20 cellular contexts compared by ENCODE assay signal in the genomic region with DNA sequence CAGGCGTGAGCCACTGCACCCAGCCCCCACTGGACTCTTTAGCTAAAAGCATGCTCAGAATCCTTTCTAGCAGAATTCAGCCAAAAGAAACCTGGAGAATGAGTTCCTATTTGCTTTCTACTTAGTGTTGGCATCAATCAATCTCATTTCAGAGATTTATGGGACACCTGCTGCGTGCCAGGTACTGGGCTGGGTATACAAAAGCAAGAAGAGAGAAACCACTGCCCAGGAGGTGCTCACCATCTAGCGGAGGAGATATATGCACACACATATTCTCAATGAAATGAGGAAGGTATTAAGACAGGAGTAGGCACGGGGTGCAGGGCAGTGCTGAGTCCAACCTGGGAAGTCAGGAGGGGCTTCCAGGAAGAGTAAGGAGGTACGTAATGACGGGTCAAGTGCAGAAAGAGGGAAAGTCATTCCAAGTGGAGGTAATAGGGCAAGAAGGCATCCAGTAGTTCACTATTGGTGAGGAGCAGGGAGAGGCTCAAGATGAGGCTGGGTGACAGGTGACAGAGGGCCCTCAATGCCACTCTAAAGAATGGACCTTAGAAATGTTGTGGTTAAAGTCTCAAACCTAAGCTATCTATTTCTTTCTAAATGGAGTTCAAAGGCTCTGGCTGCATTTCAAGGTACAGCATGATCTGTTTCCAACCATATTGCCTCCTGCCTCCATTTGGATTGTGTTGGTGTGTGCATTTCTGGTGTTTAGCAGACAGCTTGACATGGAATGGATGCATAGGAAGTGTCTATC. TPM values are rescaled to one million over a fixed set of nuclear protein-coding genes. Genes with fewer than 3 reads are reported as not detected.
DNase-seq lines count a peak whose midpoint lies in the region; ATAC-seq and TF ChIP-seq lines count a peak whose summit lies in the region.
"Had no signal": no experiment of that assay in that cellular context is flagged by ENCODE, and none has a peak within 500 bp of the region (broad histone marks: within the 10 kb centered on the region; RNA-seq: fewer than 3 reads in every experiment).

No MANE protein-coding gene starts in this region.

- H3K18ac ChIP-seq in IMR-90 (ENCODE audit: low read depth, low read length), result no peak overlapping the region; the same call in 1 of the 2 replicates

- CTCF ChIA-PET in IMR-90 (lab: Yijun Ruan, JAX), result no interaction called here
- CTCF ChIA-PET in RWPE1 (lab: Yijun Ruan, JAX), result interaction anchor here (1.3 kb wide), 1 partner anchor 10 kb away, joined by 3 read pairs; no protein-coding TSS in a partner anchor

- no peak overlapping the region for H4K8ac ChIP-seq in IMR-90 (ENCODE audit: low read depth in 2 of 2, low read length in 2 of 2)

- no peak overlapping the region for H3K56ac ChIP-seq in IMR-90 (ENCODE audit: extremely low read depth, insufficient read depth, low read length)

- H4K91ac ChIP-seq in IMR-90 (ENCODE audit: insufficient read depth, low read depth, low read length), result no peak overlapping the region; the same call in 1 of the 2 replicates

- peaks cover 5% of the 10 kb centered on the region; the same call in 1 of the 2 replicates for H3K27me3 ChIP-seq in IMR-90 (ENCODE audit: control insufficient read depth, insufficient read depth, low read length)

- peaks cover 0 to 8% of the 10 kb centered on the region in 2 experiments; a peak in 1 of 4 replicates for H3K79me1 ChIP-seq in IMR-90 (ENCODE audit: low read depth in 1 of 2, low read length in 2 of 2)

- no peak overlapping the region for H2BK120ac ChIP-seq in IMR-90 (ENCODE audit: low read depth, low read length)

- H4K20me1 ChIP-seq in IMR-90 (ENCODE audit: insufficient read depth, low read length), result peaks cover 23% of the 10 kb centered on the region

- no peaks in the 10 kb centered on the region for H3K9me3 ChIP-seq in IMR-90 (ENCODE audit: control insufficient read depth, insufficient read depth, low read length)
- no peaks in the 10 kb centered on the region for H3K9me3 ChIP-seq in mesodermal cell (ENCODE audit: control insufficient read depth, low read length)

- ATAC-seq in IMR-90 (ENCODE audit: low read depth) (no peak), HG03095 (IDR thresholded peaks at IDR 0.05; ENCODE audit: unreplicated experiment) (no peak), GM18511 (IDR thresholded peaks at IDR 0.05; ENCODE audit: unreplicated experiment) (no peak)
- ATAC-seq: activated CD8-positive, alpha-beta T cell treated with anti-CD3 and anti-CD28 coated beads, Interleukin-2, amount 10 ng/mL, durations not matched to agents 7 days and 5 days; activated naive CD4-positive, alpha-beta T cell treated with anti-CD3 and anti-CD28 coated beads, Interleukin-2, amount 50 U/mL, for 72 hours; activated T-cell treated with anti-CD3 and anti-CD28 coated beads, Interleukin-2, amount 50 U/mL, for 4 hours had no signal

- peaks cover 23% of the 10 kb centered on the region for H3K9me1 ChIP-seq in IMR-90 (ENCODE audit: insufficient read depth, low read length)

- H2BK5ac ChIP-seq in IMR-90 (ENCODE audit: low read depth, low read length, poor library complexity, severe bottlenecking), result no peak overlapping the region

- TF ChIP-seq POLR2A in IMR-90 (IDR thresholded peaks at IDR 0.05; ENCODE audit: low read depth, low read length), result no peak

- dilution Hi-C loops in IMR-90 (cut with HindIII; ENCODE audit: low sequenced_read_pairs, unreplicated experiment), result no loop called here

- H3K4me1 ChIP-seq in IMR-90 (ENCODE audit: control insufficient read depth, insufficient read depth, low read length), result peaks cover 24% of the 10 kb centered on the region
- H3K4me1 ChIP-seq in mesodermal cell (ENCODE audit: control insufficient read depth, insufficient read depth, low read length, poor library complexity, severe bottlenecking), result peaks cover 57% of the 10 kb centered on the region

- no peak overlapping the region for H2AFZ ChIP-seq in IMR-90 (replicated peaks; ENCODE audit: low read length, poor library complexity)

- 100% methylated on average over 2 of the region's 6 CpGs; no CpG with 5 or more reads in 1 of the 2 experiments for WGBS in IMR-90 (ENCODE audit: extremely low coverage in 2 of 2, insufficient read length in 1 of 2), 2 experiments
- WGBS in mesodermal cell (ENCODE audit: insufficient coverage in 2 of 2), 2 experiments, result 91 to 100% methylated on average over 5 to 6 of the region's 6 CpGs

- TF ChIP-seq RAD21 in IMR-90 (IDR thresholded peaks at IDR 0.05; ENCODE audit: low read length), result no peak

- peak; percentile 21 for DNase-seq in COLO668 (lab: John Stamatoyannopoulos, UW; ENCODE audit: unreplicated experiment)
- no peak for DNase-seq in IMR-90
- DNase-seq in RWPE1 (ENCODE audit: low spot score), result no peak
- no peak for DNase-seq in NCI-H1048 (lab: John Stamatoyannopoulos, UW)
- DNase-seq in GOT3 (lab: John Stamatoyannopoulos, UW), result no peak
- DNase-seq: activated B cell treated with CpG ODN at 0.5 μM for 24 hours; activated CD8-positive, alpha-beta T cell treated with anti-CD3 and anti-CD28 coated beads, Interleukin-2, amount 10 ng/mL, durations not matched to agents 7 days and 5 days; activated T-cell treated with anti-CD3 and anti-CD28 coated beads, Interleukin-2, amount 50 U/mL, for 4 hours; COR-L47; EL; foreskin melanocyte; NCI-H2171 treated with DMSO at 0.1 percent for 48 hours; NK-92 treated with Interleukin-12 subunit alpha and Interleukin-12 subunit beta, amount 100 ng/mL, for 24 hours; small intestine; stimulated activated CD4-positive, alpha-beta T cell treated with anti-CD3 and anti-CD28 coated beads, Interleukin-4, amount 100 ng/mL, for 1 hour; T-helper 2 cell had no signal

- H3K14ac ChIP-seq in IMR-90 (replicated peaks; ENCODE audit: low read depth, low read length), result no peak overlapping the region

- peak overlapping the region; percentile 4; the same call in 1 of the 3 replicates for H2BK15ac ChIP-seq in IMR-90 (ENCODE audit: low read depth, low read length)

- no peak overlapping the region for H3K23ac ChIP-seq in IMR-90 (ENCODE audit: low read depth, low read length)

- H2AK5ac ChIP-seq in IMR-90 (ENCODE audit: low read depth, low read length), result peak overlapping the region; percentile 45; the same call in 1 of the 2 replicates

- no peak overlapping the region for H3K4me2 ChIP-seq in IMR-90 (ENCODE audit: low read depth, low read length)

- peak overlapping the region; percentile 30; the same call in 1 of the 2 replicates for H2BK20ac ChIP-seq in IMR-90 (ENCODE audit: low read depth, low read length)

- intact Hi-C loops in IMR-90 (cut with micrococcal nuclease), result loop anchor here (10.0 kb wide), 1 partner anchor 331 kb away; no protein-coding TSS in a partner anchor

- no peak overlapping the region for H4K5ac ChIP-seq in IMR-90 (ENCODE audit: low read depth, low read length)

- TF ChIP-seq CTCF in IMR-90 (conservative IDR thresholded peaks at IDR 0.05; ENCODE audit: low read depth, low read length) (no peak), RWPE1 (conservative IDR thresholded peaks at IDR 0.05; ENCODE audit: low read depth) (no peak)

- peak overlapping the region; percentile 14; the same call in 1 of the 2 replicates for H3K4ac ChIP-seq in IMR-90 (ENCODE audit: low read depth, low read length)

- in situ Hi-C loops in IMR-90 (cut with MboI; ENCODE audit: low sequenced_read_pairs), result no loop called here

- H3K4me3 ChIP-seq in IMR-90 (ENCODE audit: insufficient read depth, low read depth, low read length), result no peak overlapping the region
- no peak overlapping the region for H3K4me3 ChIP-seq in mesodermal cell (ENCODE audit: extremely low read depth, insufficient read depth, low read length, poor library complexity, severe bottlenecking)

- no peak overlapping the region for H3K9ac ChIP-seq in IMR-90 (ENCODE audit: low read depth, low read length)

- H2AK9ac ChIP-seq in IMR-90 (replicated peaks; ENCODE audit: low read depth, low read length, poor library complexity), result no peak overlapping the region

- H3K36me3 ChIP-seq in IMR-90 (ENCODE audit: control insufficient read depth, insufficient read depth, low read length) (no peaks in the 10 kb centered on the region), mesodermal cell (ENCODE audit: control insufficient read depth, insufficient read depth, low read length) (no peaks in the 10 kb centered on the region)

- H3K27ac ChIP-seq in IMR-90 (ENCODE audit: insufficient read depth, low read length), result no peak overlapping the region
- H3K27ac ChIP-seq in RWPE1, result peak overlapping the region; percentile 73
- H3K27ac ChIP-seq in mesodermal cell (ENCODE audit: low read depth, low read length, severe bottlenecking), result peak overlapping the region; percentile 3

- BruUV-seq in IMR-90 (replicated peaks; lab: Mats Ljungman, UMichigan), result no TSS peak

- POLR2A ChIA-PET in IMR-90 (lab: Charles Lee; ENCODE audit: unreplicated experiment), result no interaction called here
- POLR2A ChIA-PET in RWPE1 (lab: Yijun Ruan, JAX; ENCODE audit: low non-redundant PET), result no interaction called here

TF ChIP-seq in IMR-90, 13 proteins besides CTCF, POLR2A, EP300 and RAD21:
- TF ChIP-seq BHLHE40 (IDR thresholded peaks at IDR 0.05; ENCODE audit: low read depth, low read length), result no peak
- TF ChIP-seq, protein P1, sequence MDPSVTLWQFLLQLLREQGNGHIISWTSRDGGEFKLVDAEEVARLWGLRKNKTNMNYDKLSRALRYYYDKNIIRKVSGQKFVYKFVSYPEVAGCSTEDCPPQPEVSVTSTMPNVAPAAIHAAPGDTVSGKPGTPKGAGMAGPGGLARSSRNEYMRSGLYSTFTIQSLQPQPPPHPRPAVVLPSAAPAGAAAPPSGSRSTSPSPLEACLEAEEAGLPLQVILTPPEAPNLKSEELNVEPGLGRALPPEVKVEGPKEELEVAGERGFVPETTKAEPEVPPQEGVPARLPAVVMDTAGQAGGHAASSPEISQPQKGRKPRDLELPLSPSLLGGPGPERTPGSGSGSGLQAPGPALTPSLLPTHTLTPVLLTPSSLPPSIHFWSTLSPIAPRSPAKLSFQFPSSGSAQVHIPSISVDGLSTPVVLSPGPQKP (IDR thresholded peaks at IDR 0.05; ENCODE audit: borderline replicate concordance, low read depth, low read length), result no peak

RNA-seq across cellular contexts. Expression of a gene that starts 22.1 kb away (rescaled TPM):
- total RNA-seq in IMR-90 (2012; rRNA removed), result 9.9 and 11.1 TPM in 2 replicates
- polyA plus RNA-seq in IMR-90 (2012; rRNA removed), result 7.7 and 8.1 TPM in 2 replicates
- 2.7 and 6.9 TPM in 2 replicates for polyA plus RNA-seq in IMR-90 (2012; cell fraction: cytosol; rRNA removed)
- 10.3 and 22.7 TPM in 2 replicates for polyA plus RNA-seq in IMR-90 (2012; cell fraction: nucleus; rRNA removed; ENCODE audit: low replicate concordance)
- 23.9 TPM for polyA plus RNA-seq in mesodermal cell (2013, experiment 1 of 2)
- polyA plus RNA-seq in mesodermal cell (2013, experiment 2 of 2), result 19.0 TPM
